Comparison of ENCODE assay signal across 8 cellular contexts in genomic region chr17:64984776-64985521, GRCh38.
A peak's percentile ranks its signal among the peaks of the same experiment; 100 is the strongest.
DNase-seq lines count a peak whose midpoint lies in the region; ATAC-seq and TF ChIP-seq lines count a peak whose summit lies in the region.

No MANE protein-coding gene starts in this region.

- no peaks in the 10 kb centered on the region for H3K36me3 ChIP-seq in A673 (ENCODE audit: insufficient read depth, low read length, poor library complexity, severe bottlenecking)

- H3K4me3 ChIP-seq in fibroblast of villous mesenchyme (ENCODE audit: low read depth, low read length) = no peak overlapping the region
- no peak overlapping the region for H3K4me3 ChIP-seq in A673 (ENCODE audit: low read depth, low read length, poor library complexity, severe bottlenecking)

- intact Hi-C loops in A673 (cut with micrococcal nuclease; ENCODE audit: unreplicated experiment) = loop anchor here (5.0 kb wide), 1 partner anchor 478 kb away; the partner anchor contains the start of genes CEP95 and DDX5

- peaks cover 16% of the 10 kb centered on the region for H3K4me1 ChIP-seq in A673 (ENCODE audit: insufficient read depth, low read length, poor library complexity, severe bottlenecking)

- no peak overlapping the region for H3K27ac ChIP-seq in A673 (ENCODE audit: low read depth, low read length, poor library complexity, severe bottlenecking)

- no TSS peak for BruUV-seq in A673 (replicated peaks; lab: Mats Ljungman, UMichigan)

- TF ChIP-seq CTCF in fibroblast of villous mesenchyme (IDR thresholded peaks at IDR 0.05; ENCODE audit: insufficient read depth, low read depth, low read length) (no peak), A673 (conservative IDR thresholded peaks at IDR 0.05; ENCODE audit: low read depth, low read length) (no peak)

- POLR2A ChIA-PET in A673 (lab: Charles Lee; ENCODE audit: low non-redundant PET) = no interaction called here

- H3K9me3 ChIP-seq in A673 (ENCODE audit: low read depth, low read length, poor library complexity, severe bottlenecking) = no peaks in the 10 kb centered on the region

- CTCF ChIA-PET in A673 (lab: Charles Lee) = no interaction called here

- H3K27me3 ChIP-seq in A673 (replicated peaks; ENCODE audit: insufficient read depth, low read depth, low read length, poor library complexity) = no peaks in the 10 kb centered on the region

- DNase-seq in activated T-cell treated with anti-CD3 and anti-CD28 coated beads for 1 hour (ENCODE audit: low read depth) (peak; percentile 22), activated T-cell treated with anti-CD3 and anti-CD28 coated beads for 4 hours (no peak), fibroblast of villous mesenchyme (ENCODE audit: low read depth) (peak; percentile 85), A673 (ENCODE audit: low spot score) (no peak), NCI-H345 (lab: John Stamatoyannopoulos, UW) (no peak)
- DNase-seq in activated CD8-positive, alpha-beta memory T cell treated with anti-CD3 and anti-CD28 coated beads, Interleukin-2, amount 50 U/mL, for 4 hours = peak; percentile 45
- peak; percentile 40 to 65 for DNase-seq in stimulated activated CD8-positive, alpha-beta memory T cell treated with anti-CD3 and anti-CD28 coated beads, Interleukin-7, amount 100 ng/mL, for 4 hours (ENCODE audit: low read depth in 2 of 2)

- ATAC-seq in HG02678 (IDR thresholded peaks at IDR 0.05; ENCODE audit: unreplicated experiment) = no peak

Comparison
In these comparisons a context has a peak if more than half of its experiments do, and no peak if none do; other contexts are left out.
1. DNase-seq: peak in activated T-cell treated with anti-CD3 and anti-CD28 coated beads for 1 hour (single experiment), activated CD8-positive, alpha-beta memory T cell treated with anti-CD3 and anti-CD28 coated beads, Interleukin-2, amount 50 U/mL, for 4 hours (single experiment), fibroblast of villous mesenchyme (single experiment) and stimulated activated CD8-positive, alpha-beta memory T cell treated with anti-CD3 and anti-CD28 coated beads, Interleukin-7, amount 100 ng/mL, for 4 hours (2 of 2); none in activated T-cell treated with anti-CD3 and anti-CD28 coated beads for 4 hours (single experiment), A673 (single experiment) and NCI-H345 (single experiment).